In genomic region chr10:21507066-21507669, GRCh38 we compare ENCODE assay signal across 24 cellular contexts. TPM values are rescaled to one million over a fixed set of nuclear protein-coding genes. Genes with fewer than 3 reads are reported as not detected.
DNase-seq lines count a peak whose midpoint lies in the region; FAIRE-seq and TF ChIP-seq lines count a peak whose summit lies in the region.
"Had no signal": no experiment of that assay in that cellular context is flagged by ENCODE, and none has a peak within 500 bp of the region (broad histone marks: within the 10 kb centered on the region; RNA-seq: fewer than 3 reads in every experiment).

No MANE protein-coding gene starts in this region.

- no peak for TF ChIP-seq CTCF in brain (conservative IDR thresholded peaks at IDR 0.05)
- no peak for TF ChIP-seq CTCF in osteoblast (IDR thresholded peaks at IDR 0.05; ENCODE audit: extremely low read depth, low read depth, low read length)

- H3K9me3 ChIP-seq in HUES6 (ENCODE audit: control insufficient read depth, insufficient read depth, low read depth, low read length) (no peaks in the 10 kb centered on the region), osteoblast (ENCODE audit: low read depth, low read length) (no peaks in the 10 kb centered on the region)
- H3K9me3 ChIP-seq: esophagus muscularis mucosa, gastrocnemius medialis, ovary had no signal

- no peak overlapping the region for H3K27ac ChIP-seq in HUES6 (ENCODE audit: low read depth, low read length)
- no peak overlapping the region for H3K27ac ChIP-seq in osteoblast (ENCODE audit: low read depth, low read length)
- H3K27ac ChIP-seq: C4-2B, esophagus muscularis mucosa, gastrocnemius medialis, ovary, SK-N-MC had no signal

- H4K20me1 ChIP-seq in osteoblast (ENCODE audit: insufficient read depth, low read length): no peaks in the 10 kb centered on the region

- peak overlapping the region; percentile 49 for H3K4me3 ChIP-seq in HUES6 (ENCODE audit: low read depth, low read length)
- no peak overlapping the region for H3K4me3 ChIP-seq in osteoblast (ENCODE audit: insufficient read depth, low read length)
- H3K4me3 ChIP-seq: esophagus muscularis mucosa, gastrocnemius medialis, ovary, SK-N-MC had no signal

- peak overlapping the region; percentile 56 for H3K9ac ChIP-seq in HUES6 (ENCODE audit: low read length)

- H3K79me2 ChIP-seq in osteoblast (ENCODE audit: insufficient read depth, low read length): no peaks in the 10 kb centered on the region

- H3K27me3 Mint-ChIP-seq in brain: peaks cover 18% of the 10 kb centered on the region
- peaks cover 64% of the 10 kb centered on the region for H3K27me3 Mint-ChIP-seq in activated T-helper 2 cell treated with anti-CD3 and anti-CD28 coated beads, Interferon-gamma antibody, Interleukin-2, Interleukin-4, amounts not matched to agents 10 μg/mL and 5 μg/mL and 100 μg/mL, durations not matched to agents 14 hours and 24 hours and 36 hours (ENCODE audit: low read depth)

- peaks cover 62% of the 10 kb centered on the region for H3K4me1 ChIP-seq in HUES6 (ENCODE audit: control insufficient read depth, insufficient read depth, low read length)
- no peaks in the 10 kb centered on the region for H3K4me1 ChIP-seq in osteoblast (ENCODE audit: insufficient read depth, low read length)
- H3K4me1 ChIP-seq: gastrocnemius medialis had no signal

- DNase-seq in islet precursor cell (peak; percentile 69), osteoblast (ENCODE audit: insufficient read length, low spot score, missing footprints) (peak; percentile 72), amniotic stem cell (lab: John Stamatoyannopoulos, UW) (no peak), GM19239 (ENCODE audit: insufficient read length, low spot score) (no peak)
- DNase-seq in activated T-helper 2 cell treated with anti-CD3 and anti-CD28 coated beads, Interferon-gamma antibody, Interleukin-2, Interleukin-4, amounts not matched to agents 10 μg/mL and 5 μg/mL and 100 μg/mL, durations not matched to agents 14 hours and 24 hours and 36 hours (ENCODE audit: low spot score): no peak
- DNase-seq: activated CD4-positive, CD25-positive, alpha-beta regulatory T cell; activated naive CD4-positive, alpha-beta T cell treated with anti-CD3 and anti-CD28 coated beads for 36 hours; activated T-cell treated with anti-CD3 and anti-CD28 coated beads, Interleukin-2, amount 50 U/mL, for 4 hours; anterior cingulate cortex; cerebellar nuclear complex; effector CD8-positive, alpha-beta T cell; gastrocnemius medialis; immature natural killer cell; left ventricle myocardium superior; NCI-H187; NCI-H2227 treated with DMSO at 0.1 percent for 48 hours; ovary; RPMI8226 had no signal

- intact Hi-C loops in activated T-helper 2 cell treated with anti-CD3 and anti-CD28 coated beads, Interferon-gamma antibody, Interleukin-2, Interleukin-4, amounts not matched to agents 10 μg/mL and 5 μg/mL and 100 μg/mL, durations not matched to agents 14 hours and 24 hours and 36 hours (cut with micrococcal nuclease): no loop called here

- peak overlapping the region in 4 of 5 experiments; percentile 89 to 100 (median 98) for H3K27ac Mint-ChIP-seq in brain
- H3K27ac Mint-ChIP-seq in activated T-helper 2 cell treated with anti-CD3 and anti-CD28 coated beads, Interferon-gamma antibody, Interleukin-2, Interleukin-4, amounts not matched to agents 10 μg/mL and 5 μg/mL and 100 μg/mL, durations not matched to agents 14 hours and 24 hours and 36 hours: no peak overlapping the region
- H3K27ac Mint-ChIP-seq: activated naive CD4-positive, alpha-beta T cell treated with anti-CD3 and anti-CD28 coated beads for 36 hours; immature natural killer cell; T-helper 2 cell treated with Interferon-gamma antibody and Interleukin-4, amounts not matched to agents 5 μg/mL and 100 μg/mL, for 36 hours had no signal

- peaks cover 91% of the 10 kb centered on the region for H3K4me1 Mint-ChIP-seq in brain
- H3K4me1 Mint-ChIP-seq in activated T-helper 2 cell treated with anti-CD3 and anti-CD28 coated beads, Interferon-gamma antibody, Interleukin-2, Interleukin-4, amounts not matched to agents 10 μg/mL and 5 μg/mL and 100 μg/mL, durations not matched to agents 14 hours and 24 hours and 36 hours (ENCODE audit: low read depth): no peaks in the 10 kb centered on the region
- H3K4me1 Mint-ChIP-seq: immature natural killer cell had no signal

- no peaks in the 10 kb centered on the region for H3K36me3 ChIP-seq in HUES6 (ENCODE audit: control insufficient read depth, insufficient read depth, low read length)
- no peaks in the 10 kb centered on the region for H3K36me3 ChIP-seq in osteoblast (ENCODE audit: insufficient read depth, low read length)
- H3K36me3 ChIP-seq: esophagus muscularis mucosa, gastrocnemius medialis, ovary had no signal

- H3K9me3 Mint-ChIP-seq in brain: no peaks in the 10 kb centered on the region
- H3K9me3 Mint-ChIP-seq in activated T-helper 2 cell treated with anti-CD3 and anti-CD28 coated beads, Interferon-gamma antibody, Interleukin-2, Interleukin-4, amounts not matched to agents 10 μg/mL and 5 μg/mL and 100 μg/mL, durations not matched to agents 14 hours and 24 hours and 36 hours: no peaks in the 10 kb centered on the region
- H3K9me3 Mint-ChIP-seq: activated naive CD4-positive, alpha-beta T cell treated with anti-CD3 and anti-CD28 coated beads for 36 hours; activated T-cell treated with anti-CD3 and anti-CD28 coated beads, Interleukin-2, amount 50 U/mL, for 4 hours; immature natural killer cell; T-helper 2 cell treated with Interferon-gamma antibody and Interleukin-4, amounts not matched to agents 5 μg/mL and 100 μg/mL, for 36 hours had no signal

- H3K36me3 Mint-ChIP-seq in brain: no peaks in the 10 kb centered on the region
- no peaks in the 10 kb centered on the region for H3K36me3 Mint-ChIP-seq in activated T-helper 2 cell treated with anti-CD3 and anti-CD28 coated beads, Interferon-gamma antibody, Interleukin-2, Interleukin-4, amounts not matched to agents 10 μg/mL and 5 μg/mL and 100 μg/mL, durations not matched to agents 14 hours and 24 hours and 36 hours (ENCODE audit: low read depth)
- H3K36me3 Mint-ChIP-seq: immature natural killer cell had no signal

- H3K4me2 ChIP-seq in osteoblast (ENCODE audit: insufficient read depth, low read length): no peak overlapping the region

- peaks cover 29% of the 10 kb centered on the region for H3K27me3 ChIP-seq in HUES6 (ENCODE audit: control insufficient read depth, insufficient read depth, low read length)
- H3K27me3 ChIP-seq in osteoblast (ENCODE audit: insufficient read depth, low read length): peaks cover 3% of the 10 kb centered on the region
- H3K27me3 ChIP-seq: esophagus muscularis mucosa, ovary had no signal

- H3K4me3 Mint-ChIP-seq in brain: peak overlapping the region in 4 of 5 experiments; percentile 78 to 93 (median 84)
- no peak overlapping the region for H3K4me3 Mint-ChIP-seq in activated T-helper 2 cell treated with anti-CD3 and anti-CD28 coated beads, Interferon-gamma antibody, Interleukin-2, Interleukin-4, amounts not matched to agents 10 μg/mL and 5 μg/mL and 100 μg/mL, durations not matched to agents 14 hours and 24 hours and 36 hours (ENCODE audit: low read depth)
- H3K4me3 Mint-ChIP-seq: activated naive CD4-positive, alpha-beta T cell treated with anti-CD3 and anti-CD28 coated beads for 36 hours; activated T-cell treated with anti-CD3 and anti-CD28 coated beads, Interleukin-2, amount 50 U/mL, for 4 hours; immature natural killer cell; T-helper 2 cell treated with Interferon-gamma antibody and Interleukin-4, amounts not matched to agents 5 μg/mL and 100 μg/mL, for 36 hours had no signal

- no peak overlapping the region for H2AFZ ChIP-seq in osteoblast (ENCODE audit: low read length)

- FAIRE-seq in GM19239 (lab: Jason Lieb, UNC): no peak

RNA-seq across cellular contexts. Expression of gene SKIDA1, which starts 18.3 kb away (rescaled TPM):
- 0.46 TPM for polyA plus RNA-seq in brain (ENCODE audit: insufficient read depth, low read depth, low replicate concordance)
- 0.29 and 0.36 TPM in 2 replicates for total RNA-seq in osteoblast
- 0.11 TPM in 2 replicates for total RNA-seq in activated T-helper 2 cell treated with anti-CD3 and anti-CD28 coated beads, Interferon-gamma antibody, Interleukin-2, Interleukin-4, amounts not matched to agents 10 μg/mL and 5 μg/mL and 100 μg/mL, durations not matched to agents 14 hours and 24 hours and 36 hours
- total RNA-seq: activated T-cell treated with anti-CD3 and anti-CD28 coated beads, Interleukin-2, amount 50 U/mL, for 4 hours had no signal
- polyA plus RNA-seq: immature natural killer cell had no signal

RNA-seq across cellular contexts. Expression of gene MLLT10, which starts 26.9 kb away (rescaled TPM):
- 17.4 TPM for polyA plus RNA-seq in brain (ENCODE audit: insufficient read depth, low read depth, low replicate concordance)
- 37.6 and 44.8 TPM in 2 replicates for total RNA-seq in osteoblast
- 45.4 and 47.4 TPM in 2 replicates for total RNA-seq in activated T-helper 2 cell treated with anti-CD3 and anti-CD28 coated beads, Interferon-gamma antibody, Interleukin-2, Interleukin-4, amounts not matched to agents 10 μg/mL and 5 μg/mL and 100 μg/mL, durations not matched to agents 14 hours and 24 hours and 36 hours

Comparison
In these comparisons a context has a peak if more than half of its experiments do, and no peak if none do; other contexts are left out.
1. DNase-seq: peak in islet precursor cell (single experiment) and osteoblast (single experiment); none in activated T-helper 2 cell treated with anti-CD3 and anti-CD28 coated beads, Interferon-gamma antibody, Interleukin-2, Interleukin-4, amounts not matched to agents 10 μg/mL and 5 μg/mL and 100 μg/mL, durations not matched to agents 14 hours and 24 hours and 36 hours (single experiment), amniotic stem cell (single experiment) and GM19239 (single experiment).